2 cellular contexts compared by ENCODE assay signal in the genomic region with DNA sequence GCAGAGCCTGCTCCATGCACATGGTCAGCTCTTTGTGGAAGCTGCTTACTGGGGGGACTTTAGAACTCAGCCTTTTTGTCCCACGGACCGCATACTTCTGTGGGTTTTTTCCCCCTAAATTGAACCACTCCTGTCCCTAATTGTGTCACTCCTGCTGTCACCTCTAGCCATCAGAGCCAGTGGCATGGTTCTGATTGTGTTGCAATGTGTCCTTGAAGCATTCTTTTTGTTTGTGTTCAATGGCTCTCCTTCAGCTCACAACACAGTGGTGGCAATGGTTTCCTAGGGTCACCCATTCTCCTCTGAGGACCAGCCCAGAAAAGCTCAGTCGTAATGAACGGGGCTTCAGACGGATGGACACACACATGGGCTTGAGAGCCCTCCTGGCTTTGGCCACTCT.
TF ChIP-seq lines count a peak whose summit lies in the region.

No MANE protein-coding gene starts in this region.

TF ChIP-seq in GM23338, 12 proteins besides CTCF, POLR2A, EP300 and RAD21 (continued from another document):
- TF ChIP-seq, protein P1, sequence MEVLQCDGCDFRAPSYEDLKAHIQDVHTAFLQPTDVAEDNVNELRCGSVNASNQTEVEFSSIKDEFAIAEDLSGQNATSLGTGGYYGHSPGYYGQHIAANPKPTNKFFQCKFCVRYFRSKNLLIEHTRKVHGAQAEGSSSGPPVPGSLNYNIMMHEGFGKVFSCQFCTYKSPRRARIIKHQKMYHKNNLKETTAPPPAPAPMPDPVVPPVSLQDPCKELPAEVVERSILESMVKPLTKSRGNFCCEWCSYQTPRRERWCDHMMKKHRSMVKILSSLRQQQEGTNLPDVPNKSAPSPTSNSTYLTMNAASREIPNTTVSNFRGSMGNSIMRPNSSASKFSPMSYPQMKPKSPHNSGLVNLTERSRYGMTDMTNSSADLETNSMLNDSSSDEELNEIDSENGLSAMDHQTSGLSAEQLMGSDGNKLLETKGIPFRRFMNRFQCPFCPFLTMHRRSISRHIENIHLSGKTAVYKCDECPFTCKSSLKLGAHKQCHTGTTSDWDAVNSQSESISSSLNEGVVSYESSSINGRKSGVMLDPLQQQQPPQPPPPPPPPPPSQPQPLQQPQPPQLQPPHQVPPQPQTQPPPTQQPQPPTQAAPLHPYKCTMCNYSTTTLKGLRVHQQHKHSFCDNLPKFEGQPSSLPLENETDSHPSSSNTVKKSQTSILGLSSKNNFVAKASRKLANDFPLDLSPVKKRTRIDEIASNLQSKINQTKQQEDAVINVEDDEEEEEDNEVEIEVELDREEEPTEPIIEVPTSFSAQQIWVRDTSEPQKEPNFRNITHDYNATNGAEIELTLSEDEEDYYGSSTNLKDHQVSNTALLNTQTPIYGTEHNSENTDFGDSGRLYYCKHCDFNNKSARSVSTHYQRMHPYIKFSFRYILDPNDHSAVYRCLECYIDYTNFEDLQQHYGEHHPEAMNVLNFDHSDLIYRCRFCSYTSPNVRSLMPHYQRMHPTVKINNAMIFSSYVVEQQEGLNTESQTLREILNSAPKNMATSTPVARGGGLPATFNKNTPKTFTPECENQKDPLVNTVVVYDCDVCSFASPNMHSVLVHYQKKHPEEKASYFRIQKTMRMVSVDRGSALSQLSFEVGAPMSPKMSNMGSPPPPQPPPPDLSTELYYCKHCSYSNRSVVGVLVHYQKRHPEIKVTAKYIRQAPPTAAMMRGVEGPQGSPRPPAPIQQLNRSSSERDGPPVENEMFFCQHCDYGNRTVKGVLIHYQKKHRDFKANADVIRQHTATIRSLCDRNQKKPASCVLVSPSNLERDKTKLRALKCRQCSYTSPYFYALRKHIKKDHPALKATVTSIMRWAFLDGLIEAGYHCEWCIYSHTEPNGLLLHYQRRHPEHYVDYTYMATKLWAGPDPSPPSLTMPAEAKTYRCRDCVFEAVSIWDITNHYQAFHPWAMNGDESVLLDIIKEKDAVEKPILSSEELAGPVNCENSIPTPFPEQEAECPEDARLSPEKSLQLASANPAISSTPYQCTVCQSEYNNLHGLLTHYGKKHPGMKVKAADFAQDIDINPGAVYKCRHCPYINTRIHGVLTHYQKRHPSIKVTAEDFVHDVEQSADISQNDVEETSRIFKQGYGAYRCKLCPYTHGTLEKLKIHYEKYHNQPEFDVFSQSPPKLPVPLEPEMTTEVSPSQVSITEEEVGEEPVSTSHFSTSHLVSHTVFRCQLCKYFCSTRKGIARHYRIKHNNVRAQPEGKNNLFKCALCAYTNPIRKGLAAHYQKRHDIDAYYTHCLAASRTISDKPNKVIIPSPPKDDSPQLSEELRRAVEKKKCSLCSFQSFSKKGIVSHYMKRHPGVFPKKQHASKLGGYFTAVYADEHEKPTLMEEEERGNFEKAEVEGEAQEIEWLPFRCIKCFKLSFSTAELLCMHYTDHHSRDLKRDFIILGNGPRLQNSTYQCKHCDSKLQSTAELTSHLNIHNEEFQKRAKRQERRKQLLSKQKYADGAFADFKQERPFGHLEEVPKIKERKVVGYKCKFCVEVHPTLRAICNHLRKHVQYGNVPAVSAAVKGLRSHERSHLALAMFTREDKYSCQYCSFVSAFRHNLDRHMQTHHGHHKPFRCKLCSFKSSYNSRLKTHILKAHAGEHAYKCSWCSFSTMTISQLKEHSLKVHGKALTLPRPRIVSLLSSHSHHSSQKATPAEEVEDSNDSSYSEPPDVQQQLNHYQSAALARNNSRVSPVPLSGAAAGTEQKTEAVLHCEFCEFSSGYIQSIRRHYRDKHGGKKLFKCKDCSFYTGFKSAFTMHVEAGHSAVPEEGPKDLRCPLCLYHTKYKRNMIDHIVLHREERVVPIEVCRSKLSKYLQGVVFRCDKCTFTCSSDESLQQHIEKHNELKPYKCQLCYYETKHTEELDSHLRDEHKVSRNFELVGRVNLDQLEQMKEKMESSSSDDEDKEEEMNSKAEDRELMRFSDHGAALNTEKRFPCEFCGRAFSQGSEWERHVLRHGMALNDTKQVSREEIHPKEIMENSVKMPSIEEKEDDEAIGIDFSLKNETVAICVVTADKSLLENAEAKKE (CRISPR knock-in tag; IDR thresholded peaks at IDR 0.05): no peak
- TF ChIP-seq, protein P2, sequence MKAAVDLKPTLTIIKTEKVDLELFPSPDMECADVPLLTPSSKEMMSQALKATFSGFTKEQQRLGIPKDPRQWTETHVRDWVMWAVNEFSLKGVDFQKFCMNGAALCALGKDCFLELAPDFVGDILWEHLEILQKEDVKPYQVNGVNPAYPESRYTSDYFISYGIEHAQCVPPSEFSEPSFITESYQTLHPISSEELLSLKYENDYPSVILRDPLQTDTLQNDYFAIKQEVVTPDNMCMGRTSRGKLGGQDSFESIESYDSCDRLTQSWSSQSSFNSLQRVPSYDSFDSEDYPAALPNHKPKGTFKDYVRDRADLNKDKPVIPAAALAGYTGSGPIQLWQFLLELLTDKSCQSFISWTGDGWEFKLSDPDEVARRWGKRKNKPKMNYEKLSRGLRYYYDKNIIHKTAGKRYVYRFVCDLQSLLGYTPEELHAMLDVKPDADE (IDR thresholded peaks at IDR 0.05): no peak
- no peak for TF ChIP-seq NANOG (IDR thresholded peaks at IDR 0.05; ENCODE audit: borderline replicate concordance)

TF ChIP-seq in K562, 482 proteins besides CTCF, POLR2A, EP300 and RAD21 (continued from another document):
- TF ChIP-seq, protein P3, sequence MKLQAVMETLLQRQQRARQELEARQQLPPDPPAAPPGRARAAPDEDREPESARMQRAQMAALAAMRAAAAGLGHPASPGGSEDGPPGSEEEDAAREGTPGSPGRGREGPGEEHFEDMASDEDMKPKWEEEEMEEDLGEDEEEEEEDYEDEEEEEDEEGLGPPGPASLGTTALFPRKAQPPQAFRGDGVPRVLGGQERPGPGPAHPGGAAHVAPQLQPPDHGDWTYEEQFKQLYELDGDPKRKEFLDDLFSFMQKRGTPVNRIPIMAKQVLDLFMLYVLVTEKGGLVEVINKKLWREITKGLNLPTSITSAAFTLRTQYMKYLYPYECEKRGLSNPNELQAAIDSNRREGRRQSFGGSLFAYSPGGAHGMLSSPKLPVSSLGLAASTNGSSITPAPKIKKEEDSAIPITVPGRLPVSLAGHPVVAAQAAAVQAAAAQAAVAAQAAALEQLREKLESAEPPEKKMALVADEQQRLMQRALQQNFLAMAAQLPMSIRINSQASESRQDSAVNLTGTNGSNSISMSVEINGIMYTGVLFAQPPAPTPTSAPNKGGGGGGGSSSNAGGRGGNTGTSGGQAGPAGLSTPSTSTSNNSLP (IDR thresholded peaks at IDR 0.05; ENCODE audit: borderline replicate concordance, low read depth, low read length): no peak
- TF ChIP-seq, protein P4, sequence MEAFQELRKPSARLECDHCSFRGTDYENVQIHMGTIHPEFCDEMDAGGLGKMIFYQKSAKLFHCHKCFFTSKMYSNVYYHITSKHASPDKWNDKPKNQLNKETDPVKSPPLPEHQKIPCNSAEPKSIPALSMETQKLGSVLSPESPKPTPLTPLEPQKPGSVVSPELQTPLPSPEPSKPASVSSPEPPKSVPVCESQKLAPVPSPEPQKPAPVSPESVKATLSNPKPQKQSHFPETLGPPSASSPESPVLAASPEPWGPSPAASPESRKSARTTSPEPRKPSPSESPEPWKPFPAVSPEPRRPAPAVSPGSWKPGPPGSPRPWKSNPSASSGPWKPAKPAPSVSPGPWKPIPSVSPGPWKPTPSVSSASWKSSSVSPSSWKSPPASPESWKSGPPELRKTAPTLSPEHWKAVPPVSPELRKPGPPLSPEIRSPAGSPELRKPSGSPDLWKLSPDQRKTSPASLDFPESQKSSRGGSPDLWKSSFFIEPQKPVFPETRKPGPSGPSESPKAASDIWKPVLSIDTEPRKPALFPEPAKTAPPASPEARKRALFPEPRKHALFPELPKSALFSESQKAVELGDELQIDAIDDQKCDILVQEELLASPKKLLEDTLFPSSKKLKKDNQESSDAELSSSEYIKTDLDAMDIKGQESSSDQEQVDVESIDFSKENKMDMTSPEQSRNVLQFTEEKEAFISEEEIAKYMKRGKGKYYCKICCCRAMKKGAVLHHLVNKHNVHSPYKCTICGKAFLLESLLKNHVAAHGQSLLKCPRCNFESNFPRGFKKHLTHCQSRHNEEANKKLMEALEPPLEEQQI (IDR thresholded peaks at IDR 0.05): no peak
- TF ChIP-seq, protein P5, sequence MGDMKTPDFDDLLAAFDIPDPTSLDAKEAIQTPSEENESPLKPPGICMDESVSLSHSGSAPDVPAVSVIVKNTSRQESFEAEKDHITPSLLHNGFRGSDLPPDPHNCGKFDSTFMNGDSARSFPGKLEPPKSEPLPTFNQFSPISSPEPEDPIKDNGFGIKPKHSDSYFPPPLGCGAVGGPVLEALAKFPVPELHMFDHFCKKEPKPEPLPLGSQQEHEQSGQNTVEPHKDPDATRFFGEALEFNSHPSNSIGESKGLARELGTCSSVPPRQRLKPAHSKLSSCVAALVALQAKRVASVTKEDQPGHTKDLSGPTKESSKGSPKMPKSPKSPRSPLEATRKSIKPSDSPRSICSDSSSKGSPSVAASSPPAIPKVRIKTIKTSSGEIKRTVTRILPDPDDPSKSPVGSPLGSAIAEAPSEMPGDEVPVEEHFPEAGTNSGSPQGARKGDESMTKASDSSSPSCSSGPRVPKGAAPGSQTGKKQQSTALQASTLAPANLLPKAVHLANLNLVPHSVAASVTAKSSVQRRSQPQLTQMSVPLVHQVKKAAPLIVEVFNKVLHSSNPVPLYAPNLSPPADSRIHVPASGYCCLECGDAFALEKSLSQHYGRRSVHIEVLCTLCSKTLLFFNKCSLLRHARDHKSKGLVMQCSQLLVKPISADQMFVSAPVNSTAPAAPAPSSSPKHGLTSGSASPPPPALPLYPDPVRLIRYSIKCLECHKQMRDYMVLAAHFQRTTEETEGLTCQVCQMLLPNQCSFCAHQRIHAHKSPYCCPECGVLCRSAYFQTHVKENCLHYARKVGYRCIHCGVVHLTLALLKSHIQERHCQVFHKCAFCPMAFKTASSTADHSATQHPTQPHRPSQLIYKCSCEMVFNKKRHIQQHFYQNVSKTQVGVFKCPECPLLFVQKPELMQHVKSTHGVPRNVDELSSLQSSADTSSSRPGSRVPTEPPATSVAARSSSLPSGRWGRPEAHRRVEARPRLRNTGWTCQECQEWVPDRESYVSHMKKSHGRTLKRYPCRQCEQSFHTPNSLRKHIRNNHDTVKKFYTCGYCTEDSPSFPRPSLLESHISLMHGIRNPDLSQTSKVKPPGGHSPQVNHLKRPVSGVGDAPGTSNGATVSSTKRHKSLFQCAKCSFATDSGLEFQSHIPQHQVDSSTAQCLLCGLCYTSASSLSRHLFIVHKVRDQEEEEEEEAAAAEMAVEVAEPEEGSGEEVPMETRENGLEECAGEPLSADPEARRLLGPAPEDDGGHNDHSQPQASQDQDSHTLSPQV (IDR thresholded peaks at IDR 0.05): no peak
- TF ChIP-seq, protein P6, sequence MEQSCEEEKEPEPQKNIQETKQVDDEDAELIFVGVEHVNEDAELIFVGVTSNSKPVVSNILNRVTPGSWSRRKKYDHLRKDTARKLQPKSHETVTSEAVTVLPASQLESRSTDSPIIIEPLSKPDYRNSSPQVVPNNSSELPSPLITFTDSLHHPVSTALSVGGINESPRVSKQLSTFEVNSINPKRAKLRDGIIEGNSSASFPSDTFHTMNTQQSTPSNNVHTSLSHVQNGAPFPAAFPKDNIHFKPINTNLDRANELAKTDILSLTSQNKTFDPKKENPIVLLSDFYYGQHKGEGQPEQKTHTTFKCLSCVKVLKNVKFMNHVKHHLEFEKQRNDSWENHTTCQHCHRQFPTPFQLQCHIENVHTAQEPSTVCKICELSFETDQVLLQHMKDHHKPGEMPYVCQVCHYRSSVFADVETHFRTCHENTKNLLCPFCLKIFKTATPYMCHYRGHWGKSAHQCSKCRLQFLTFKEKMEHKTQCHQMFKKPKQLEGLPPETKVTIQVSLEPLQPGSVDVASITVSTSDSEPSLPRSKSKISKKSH (CRISPR knock-in tag; IDR thresholded peaks at IDR 0.05): no peak
- no peak for TF ChIP-seq CREB1 (IDR thresholded peaks at IDR 0.05)
- no peak for TF ChIP-seq CREB1 (CRISPR knock-in tag; IDR thresholded peaks at IDR 0.05)
- no peak for TF ChIP-seq ZC3H8 (IDR thresholded peaks at IDR 0.05)
- no peak for TF ChIP-seq SRSF1 (IDR thresholded peaks at IDR 0.05; ENCODE audit: low read depth, low read length)
